ENCODE assay signal across 8 cellular contexts in genomic region chr4:177339794-177340374, GRCh38. TPM values are rescaled to one million over a fixed set of nuclear protein-coding genes. Genes with fewer than 3 reads are reported as not detected.
A peak's percentile ranks its signal among the peaks of the same experiment; 100 is the strongest.
DNase-seq lines count a peak whose midpoint lies in the region; ATAC-seq, FAIRE-seq and TF ChIP-seq lines count a peak whose summit lies in the region.

No MANE protein-coding gene starts in this region.

- H3K36me3 ChIP-seq in K562 (ENCODE audit: control insufficient read depth, insufficient read depth, low read length), result peaks cover 59% of the 10 kb centered on the region
- H3K36me3 ChIP-seq in kidney epithelial cell (ENCODE audit: control insufficient read depth, insufficient read depth, low read length), result no peaks in the 10 kb centered on the region

- peak; percentile 65 to 71 for TF ChIP-seq RAD21 in K562 (CRISPR knock-in tag; conservative IDR thresholded peaks at IDR 0.05 in 1 of 2, IDR thresholded peaks at IDR 0.05 in 1 of 2)

- DNase-seq in AG20443 (ENCODE audit: low spot score), result peak; percentile 53
- peak in 2 of 3 experiments; percentile 11 to 52 for DNase-seq in NCI-H1417 (lab: John Stamatoyannopoulos, UW)
- peak in 3 of 4 experiments; percentile 10 to 26 (median 15) for DNase-seq in K562 (ENCODE audit: extremely low read depth in 1 of 4, low spot score in 3 of 4)
- no peak for DNase-seq in kidney epithelial cell (ENCODE audit: low read depth)
- peak; percentile 12 for DNase-seq in urothelium cell line (ENCODE audit: low spot score)
- DNase-seq in DMS79 treated with DMSO at 0.1 percent for 48 hours (lab: John Stamatoyannopoulos, UW), result no peak

- no peak overlapping the region for H3K9ac ChIP-seq in K562 (ENCODE audit: insufficient read depth in 1 of 2, low read depth in 2 of 2, low read length in 2 of 2)

- in situ Hi-C loops in K562 (cut with MboI), result no loop called here

- no peak for TF ChIP-seq EP300 in K562 (IDR thresholded peaks at IDR 0.05; ENCODE audit: low read length)

- POLR2A ChIA-PET in K562 (lab: Yijun Ruan, JAX), result interaction anchor here (0.5 kb wide), 1 partner anchor 54 kb away, joined by 3 read pairs; no protein-coding TSS in a partner anchor

- CTCF ChIA-PET in K562 (lab: Yijun Ruan, JAX; ENCODE audit: low intra/inter-chr PET ratio), result interaction anchor here (1.2 to 1.7 kb wide), 2 partner anchors 90 to 962 kb away, joined by 3 to 13 read pairs; no protein-coding TSS in a partner anchor

- ATAC-seq in GM18498 (IDR thresholded peaks at IDR 0.05; ENCODE audit: unreplicated experiment) (peak; percentile 96), HG02763 (IDR thresholded peaks at IDR 0.05; ENCODE audit: unreplicated experiment) (peak; percentile 92), K562 (peak; percentile 92)

- no peaks in the 10 kb centered on the region for H3K27me3 ChIP-seq in K562 (ENCODE audit: control insufficient read depth in 2 of 2, insufficient read depth in 2 of 2, low read length in 2 of 2)
- no peaks in the 10 kb centered on the region for H3K27me3 ChIP-seq in kidney epithelial cell (ENCODE audit: control insufficient read depth, insufficient read depth, low read length)

- no peaks in the 10 kb centered on the region for H3K4me1 ChIP-seq in K562 (replicated peaks in 1 of 2; ENCODE audit: control insufficient read depth in 2 of 2, insufficient read depth in 2 of 2, low read length in 2 of 2)

- H2AFZ ChIP-seq in K562 (ENCODE audit: low read depth, low read length), result no peak overlapping the region

- no peaks in the 10 kb centered on the region for H4K20me1 ChIP-seq in K562 (replicated peaks; ENCODE audit: control insufficient read depth, insufficient read depth, low read length)

- no peak overlapping the region for H3K27ac ChIP-seq in K562 (ENCODE audit: extremely low read depth, low read depth, low read length)

- no peak for FAIRE-seq in K562 (lab: Jason Lieb, UNC)
- no peak for FAIRE-seq in urothelium cell line (lab: Jason Lieb, UNC)

- TF ChIP-seq POLR2A in K562 (conservative IDR thresholded peaks at IDR 0.05), result no peak

- no TSS peak for BruUV-seq in K562 (replicated peaks; lab: Mats Ljungman, UMichigan)

- H3K4me3 ChIP-seq in K562, result no peak overlapping the region
- no peak overlapping the region for H3K4me3 ChIP-seq in kidney epithelial cell (ENCODE audit: low read depth, low read length)

- no peak overlapping the region for H3K4me2 ChIP-seq in K562 (ENCODE audit: insufficient read depth, low read length)

- H3K9me3 ChIP-seq in K562 (replicated peaks; ENCODE audit: control insufficient read depth, insufficient read depth, low read depth, low read length), result no peaks in the 10 kb centered on the region

- no peaks in the 10 kb centered on the region for H3K79me2 ChIP-seq in K562 (ENCODE audit: control insufficient read depth, insufficient read depth, low read length)

- WGBS in K562 (ENCODE audit: insufficient coverage, low coverage, missing lambda C conversion rate), result 41% methylated on average over 2 of the region's 2 CpGs

- no peaks in the 10 kb centered on the region for H3K9me1 ChIP-seq in K562 (ENCODE audit: control insufficient read depth, insufficient read depth, low read length)

- intact Hi-C loops in K562 (cut with micrococcal nuclease), result loop anchor here (1.0 to 10.0 kb wide), 2 partner anchors 90 to 295 kb away; no protein-coding TSS in a partner anchor

- TF ChIP-seq CTCF in K562 (IDR thresholded peaks at IDR 0.05 in 2 of 3, conservative IDR thresholded peaks at IDR 0.05 in 1 of 3; ENCODE audit: insufficient read depth in 2 of 3, low read depth in 1 of 3, low read length in 3 of 3) (peak; percentile 32 to 70 (median 42); a peak in 4 of 6 replicates), kidney epithelial cell (IDR thresholded peaks at IDR 0.05; ENCODE audit: insufficient read depth, low read length, poor library complexity, severe bottlenecking) (peak; percentile 65)

TF ChIP-seq in K562, 482 proteins besides CTCF, POLR2A, EP300 and RAD21:
- TF ChIP-seq MCM7 (IDR thresholded peaks at IDR 0.05) (no peak), ZFP36 (IDR thresholded peaks at IDR 0.05; ENCODE audit: low read depth, low read length, partially characterized antibody) (no peak), NR2C2 (CRISPR knock-in tag; IDR thresholded peaks at IDR 0.05) (no peak), NR2C2 (tag; IDR thresholded peaks at IDR 0.05) (peak; percentile 56; the same call in 1 of the 2 replicates), DEAF1 (CRISPR knock-in tag; IDR thresholded peaks at IDR 0.05) (0 out of 2 replicates have a peak, but pooled peaks have one; percentile 15)

RNA-seq across cellular contexts. Expression of gene NEIL3, which starts 30.2 kb away (rescaled TPM):
- total RNA-seq in K562 (2011; cell fraction: chromatin; rRNA removed; ENCODE audit: low replicate concordance), result 14.8 and 40.0 TPM in 2 replicates
- total RNA-seq in K562 (2011; cell fraction: nucleolus; rRNA removed), result 10.2 and 14.1 TPM in 2 replicates
- total RNA-seq in K562 (2011; cell fraction: nucleoplasm; rRNA removed), result 21.0 and 27.3 TPM in 2 replicates
- total RNA-seq in K562 (2014; rRNA removed) (9.9 and 10.7 TPM in 2 replicates), K562 (2014; rRNA removed; fragmentation: Illumina TruSeq; extraction: Trizol) (15.2 and 16.4 TPM in 2 replicates), K562 (2015; rRNA removed; fragmentation: Illumina TruSeq; extraction: Trizol) (15.0 and 15.2 TPM in 2 replicates), K562 (2021) (12.9 and 14.4 TPM in 2 replicates), kidney epithelial cell (2.1 TPM in 2 replicates)
- polyA plus RNA-seq in K562 (2011; rRNA removed) (16.0 and 23.3 TPM in 2 replicates), K562 (2014; fragmentation: Illumina TruSeq; extraction: Trizol) (13.0 and 15.6 TPM in 2 replicates), K562 (2014; fragmentation: Nextera tagmentation; extraction: Ambion mirVana) (1 to 10 TPM; 2.7 to 4.8 TPM), K562 (2014; rRNA removed) (11.9 and 14.1 TPM in 2 replicates)
- polyA plus RNA-seq in K562 (2011; cell fraction: cytosol; rRNA removed), result 7.3 and 8.6 TPM in 2 replicates
- polyA plus RNA-seq in K562 (2011; cell fraction: nucleus; rRNA removed), result 11.7 and 14.3 TPM in 2 replicates
- polyA plus RNA-seq in K562 (2012), result 7.9 and 12.0 TPM in 2 replicates
- polyA minus RNA-seq in K562 (2011; rRNA and poly(A)+ RNA removed), result 24.1 and 24.3 TPM in 2 replicates
- polyA minus RNA-seq in K562 (2011; cell fraction: cytosol; rRNA and poly(A)+ RNA removed), result 8.6 and 10.1 TPM in 2 replicates
- 14.8 and 20.2 TPM in 2 replicates for polyA minus RNA-seq in K562 (2011; cell fraction: nucleus; rRNA and poly(A)+ RNA removed)

Comparison
In these comparisons a context has a peak if more than half of its experiments do, and no peak if none do; other contexts are left out.
1. DNase-seq: peak in AG20443 (single experiment), NCI-H1417 (2 of 3), K562 (3 of 4) and urothelium cell line (single experiment); none in kidney epithelial cell (single experiment) and DMS79 treated with DMSO at 0.1 percent for 48 hours (single experiment).
2. Peak in every context shown above with its lines, with median percentiles within 50 percentile points of each other: ATAC-seq.